Comparison of ENCODE assay signal across 1 cellular context in genomic region chr1:41622859-41623732, GRCh38.
A peak's percentile ranks its signal among the peaks of the same experiment; 100 is the strongest.
TF ChIP-seq lines count a peak whose summit lies in the region.

No MANE protein-coding gene starts in this region.

TF ChIP-seq in HEK293, 187 proteins besides CTCF, POLR2A, EP300 and RAD21 (continued from another document):
- TF ChIP-seq ZNF704 (tag by site-specific recombination; IDR thresholded peaks at IDR 0.05) (no peak), ZSCAN18 (tag by site-specific recombination; IDR thresholded peaks at IDR 0.05) (no peak), ZNF473 (tag by site-specific recombination; IDR thresholded peaks at IDR 0.05) (no peak), ZFP69B (tag by site-specific recombination; IDR thresholded peaks at IDR 0.05) (no peak), ZNF350 (tag by site-specific recombination; IDR thresholded peaks at IDR 0.05) (no peak), ZNF549 (tag by site-specific recombination; IDR thresholded peaks at IDR 0.05) (no peak), ZNF664 (tag by site-specific recombination; IDR thresholded peaks at IDR 0.05) (no peak), ZNF335 (tag by site-specific recombination; conservative IDR thresholded peaks at IDR 0.05) (no peak), ZNF660 (tag by site-specific recombination; IDR thresholded peaks at IDR 0.05) (no peak), ZNF416 (tag by site-specific recombination; IDR thresholded peaks at IDR 0.05) (no peak), ZXDB (tag by site-specific recombination; IDR thresholded peaks at IDR 0.05) (0 out of 2 replicates have a peak, but pooled peaks have one; percentile 19), ZNF24 (tag by site-specific recombination; IDR thresholded peaks at IDR 0.05) (no peak), ZNF324 (tag by site-specific recombination; IDR thresholded peaks at IDR 0.05) (no peak), ZNF768 (tag by site-specific recombination; IDR thresholded peaks at IDR 0.05) (0 out of 2 replicates have a peak, but pooled peaks have one; percentile 19), BCL11A (tag by site-specific recombination; IDR thresholded peaks at IDR 0.05; ENCODE audit: low read depth) (no peak), ZNF398 (tag by site-specific recombination; IDR thresholded peaks at IDR 0.05) (peak; percentile 52), ZNF202 (tag by site-specific recombination; IDR thresholded peaks at IDR 0.05; ENCODE audit: borderline replicate concordance) (no peak), OSR2 (tag by site-specific recombination; IDR thresholded peaks at IDR 0.05) (peak; percentile 80)
